In genomic region chr11:134521452-134522289, GRCh38 we compare ENCODE assay signal across 15 cellular contexts.
"Had no signal": no experiment of that assay in that cellular context is flagged by ENCODE, and none has a peak within 500 bp of the region (broad histone marks: within the 10 kb centered on the region; RNA-seq: fewer than 3 reads in every experiment).

No MANE protein-coding gene starts in this region.

- H3K9me3 ChIP-seq: psoas muscle, right lobe of liver, thoracic aorta had no signal

- H3K36me3 Mint-ChIP-seq: naive thymus-derived CD8-positive, alpha-beta T cell had no signal

- H3K27me3 ChIP-seq: dorsolateral prefrontal cortex, right lobe of liver had no signal

- FAIRE-seq: frontal cortex, islet of Langerhans had no signal

- ATAC-seq: left lobe of liver; naive thymus-derived CD8-positive, alpha-beta T cell; psoas muscle; right lobe of liver had no signal

- H3K36me3 ChIP-seq: right lobe of liver, thoracic aorta had no signal

- H3K4me3 Mint-ChIP-seq: endodermal cell; naive thymus-derived CD8-positive, alpha-beta T cell had no signal

- H3K4me1 ChIP-seq: psoas muscle, right lobe of liver had no signal

- H3K27ac ChIP-seq: dorsolateral prefrontal cortex, psoas muscle, right lobe of liver, thoracic aorta had no signal

- DNase-seq: activated naive CD4-positive, alpha-beta T cell; activated T-cell treated with anti-CD3 and anti-CD28 coated beads for 4 hours; anterior cingulate cortex; dorsolateral prefrontal cortex; endodermal cell; mammary epithelial cell; occipital lobe; SW 1271 had no signal

- H3K27ac Mint-ChIP-seq: endodermal cell had no signal

- H3K4me3 ChIP-seq: dorsolateral prefrontal cortex, psoas muscle, right lobe of liver, thoracic aorta had no signal
